ENCODE assay signal across 8 cellular contexts in genomic region chr3:53161345-53161819, GRCh38. TPM values are rescaled to one million over a fixed set of nuclear protein-coding genes. Genes with fewer than 3 reads are reported as not detected.
A peak's percentile ranks its signal among the peaks of the same experiment; 100 is the strongest.
DNase-seq lines count a peak whose midpoint lies in the region; ATAC-seq and TF ChIP-seq lines count a peak whose summit lies in the region.

No MANE protein-coding gene starts in this region.

- peak overlapping the region; percentile 87 for H3K4me3 Mint-ChIP-seq in activated T-helper 17 cell treated with anti-CD3 and anti-CD28 coated beads, Interleukin-2, amount 50 U/mL, for 72 hours

- H3K36me3 ChIP-seq in heart right ventricle (peaks cover 0 to 5% (median 0%) of the 10 kb centered on the region in 9 donors), skeletal muscle satellite cell (ENCODE audit: insufficient read depth, low read length) (no peaks in the 10 kb centered on the region)

- H3K4me3 ChIP-seq in AG04450 (ENCODE audit: low read depth, low read length) (peak overlapping the region; percentile 79), heart right ventricle (peak overlapping the region; percentile 58 to 94 (median 88)), skeletal muscle satellite cell (ENCODE audit: low read length) (peak overlapping the region; percentile 99)

- POLR2A ChIA-PET in AG04450 (lab: Yijun Ruan, JAX): no interaction called here

- peak overlapping the region; percentile 88 for H3K9ac ChIP-seq in skeletal muscle satellite cell (ENCODE audit: low read depth, low read length)

- peaks cover 6% of the 10 kb centered on the region for H3K36me3 Mint-ChIP-seq in activated T-helper 17 cell treated with anti-CD3 and anti-CD28 coated beads, Interleukin-2, amount 50 U/mL, for 72 hours (ENCODE audit: low read depth)

- no peaks in the 10 kb centered on the region for H3K27me3 Mint-ChIP-seq in activated T-helper 17 cell treated with anti-CD3 and anti-CD28 coated beads, Interleukin-2, amount 50 U/mL, for 72 hours

- ATAC-seq in GM19023 (IDR thresholded peaks at IDR 0.05; ENCODE audit: unreplicated experiment) (peak; percentile 11), HG03432 (IDR thresholded peaks at IDR 0.05; ENCODE audit: unreplicated experiment) (peak; percentile 9), heart right ventricle (peak in 2 of 8 donors; percentile 1 to 4)
- ATAC-seq in activated T-helper 17 cell treated with anti-CD3 and anti-CD28 coated beads, Interleukin-2, amount 50 U/mL, for 72 hours (replicated peaks): peak; percentile 5

- peak overlapping the region; percentile 83 for H3K4me2 ChIP-seq in skeletal muscle satellite cell (ENCODE audit: low read length)

- H3K9me3 ChIP-seq in AG04450 (ENCODE audit: control insufficient read depth, insufficient read depth, low read length) (no peaks in the 10 kb centered on the region; the same call in 1 of the 2 replicates), heart right ventricle (no peaks in the 10 kb centered on the region), skeletal muscle satellite cell (replicated peaks; ENCODE audit: low read length) (no peaks in the 10 kb centered on the region)

- H3K27ac Mint-ChIP-seq in activated T-helper 17 cell treated with anti-CD3 and anti-CD28 coated beads, Interleukin-2, amount 50 U/mL, for 72 hours: peak overlapping the region; percentile 80

- peaks cover 21% of the 10 kb centered on the region for H3K4me1 Mint-ChIP-seq in activated T-helper 17 cell treated with anti-CD3 and anti-CD28 coated beads, Interleukin-2, amount 50 U/mL, for 72 hours

- no peaks in the 10 kb centered on the region for H3K9me3 Mint-ChIP-seq in activated T-helper 17 cell treated with anti-CD3 and anti-CD28 coated beads, Interleukin-2, amount 50 U/mL, for 72 hours

- CTCF ChIA-PET in AG04450 (lab: Charles Lee): interaction anchor here (1.3 kb wide), 1 partner anchor 51 kb away, joined by 4 read pairs; no protein-coding TSS in a partner anchor

- H3K27ac ChIP-seq in AG04450 (ENCODE audit: low read depth, low read length): no peak overlapping the region
- H3K27ac ChIP-seq in heart right ventricle: peak overlapping the region; percentile 27 to 95 (median 85)

- intact Hi-C loops in heart right ventricle (cut with DNase I): loop anchor here in 4 of 10 donors (2.0 to 5.0 kb wide), 3 partner anchors 31 to 39 kb away; partner anchors contain the start of gene RFT1 (in 2 of the 4)

- TF ChIP-seq CTCF in AG04450 (IDR thresholded peaks at IDR 0.05; ENCODE audit: low read depth, low read length): no peak
- no peak for TF ChIP-seq CTCF in heart right ventricle (IDR thresholded peaks at IDR 0.05)

- H3K4me1 ChIP-seq in heart right ventricle (peaks cover 5 to 61% (median 36%) of the 10 kb centered on the region in 9 donors), skeletal muscle satellite cell (ENCODE audit: control insufficient read depth, insufficient read depth, low read length) (peaks cover 24% of the 10 kb centered on the region)

- H3K27me3 ChIP-seq in AG04450 (ENCODE audit: control insufficient read depth, insufficient read depth, low read length) (peaks cover 17% of the 10 kb centered on the region), heart right ventricle (peaks cover 0 to 7% (median 0%) of the 10 kb centered on the region in 7 donors), skeletal muscle satellite cell (ENCODE audit: control insufficient read depth, insufficient read depth, low read length) (peaks cover 6% of the 10 kb centered on the region)

- 0% methylated on average over 58 to 60 of the region's 60 CpGs for WGBS in heart right ventricle, 2 donors

- DNase-seq in AG04450 (ENCODE audit: low read depth, low spot score) (no peak), heart right ventricle (peak; percentile 38 to 54), LoVo (ENCODE audit: low spot score) (no peak)
- DNase-seq in activated effector memory CD4-positive, alpha-beta T cell treated with Interleukin-2 at 50 U/mL for 16 hours: no peak

RNA-seq across cellular contexts. Expression of gene PRKCD, which starts 0.4 kb away (rescaled TPM):
- polyA plus RNA-seq in AG04450 (2011; rRNA removed) (13.6 and 13.7 TPM in 2 replicates), heart right ventricle (10 to 100 TPM in 1 of 2 donors, 1 to 10 TPM in 1; 8.6 to 11.5 TPM)
- 18.7 and 19.7 TPM in 2 replicates for polyA minus RNA-seq in AG04450 (2011; rRNA and poly(A)+ RNA removed)
- 10 to 100 TPM; 20.4 to 21.8 TPM for total RNA-seq in activated T-helper 17 cell treated with anti-CD3 and anti-CD28 coated beads, Interleukin-2, amount 50 U/mL, for 72 hours
- 10 to 100 TPM in 4 of 10 donors, 1 to 10 TPM in 6; 6.6 to 28.3 (median 7.7) TPM for total RNA-seq in heart right ventricle
- 3.5 and 3.7 TPM in 2 replicates for total RNA-seq in skeletal muscle satellite cell (2012; rRNA removed)

RNA-seq across cellular contexts. Expression of gene RFT1, which starts 31.1 kb away (rescaled TPM):
- 24.7 and 26.4 TPM in 2 replicates for polyA plus RNA-seq in AG04450 (2011; rRNA removed)
- 34.3 and 48.3 TPM in 2 replicates for polyA minus RNA-seq in AG04450 (2011; rRNA and poly(A)+ RNA removed)
- total RNA-seq in activated T-helper 17 cell treated with anti-CD3 and anti-CD28 coated beads, Interleukin-2, amount 50 U/mL, for 72 hours: 10 to 100 TPM; 24.6 to 42.0 TPM
- 10 to 100 TPM in 4 of 10 donors, 1 to 10 TPM in 6; 5.7 to 13.1 (median 9.5) TPM for total RNA-seq in heart right ventricle
- polyA plus RNA-seq in heart right ventricle: 1 to 10 TPM; 4.6 to 8.2 TPM
- 17.5 and 19.2 TPM in 2 replicates for total RNA-seq in skeletal muscle satellite cell (2012; rRNA removed)

Comparison
In these comparisons a context has a peak if more than half of its experiments do, and no peak if none do; other contexts are left out.
1. DNase-seq: peak in heart right ventricle (2 of 2); none in AG04450 (single experiment), activated effector memory CD4-positive, alpha-beta T cell treated with Interleukin-2 at 50 U/mL for 16 hours (single experiment) and LoVo (single experiment).
2. Peak in every context shown above with its lines, with median percentiles within 50 percentile points of each other: H3K4me3 ChIP-seq.